In the genomic region with DNA sequence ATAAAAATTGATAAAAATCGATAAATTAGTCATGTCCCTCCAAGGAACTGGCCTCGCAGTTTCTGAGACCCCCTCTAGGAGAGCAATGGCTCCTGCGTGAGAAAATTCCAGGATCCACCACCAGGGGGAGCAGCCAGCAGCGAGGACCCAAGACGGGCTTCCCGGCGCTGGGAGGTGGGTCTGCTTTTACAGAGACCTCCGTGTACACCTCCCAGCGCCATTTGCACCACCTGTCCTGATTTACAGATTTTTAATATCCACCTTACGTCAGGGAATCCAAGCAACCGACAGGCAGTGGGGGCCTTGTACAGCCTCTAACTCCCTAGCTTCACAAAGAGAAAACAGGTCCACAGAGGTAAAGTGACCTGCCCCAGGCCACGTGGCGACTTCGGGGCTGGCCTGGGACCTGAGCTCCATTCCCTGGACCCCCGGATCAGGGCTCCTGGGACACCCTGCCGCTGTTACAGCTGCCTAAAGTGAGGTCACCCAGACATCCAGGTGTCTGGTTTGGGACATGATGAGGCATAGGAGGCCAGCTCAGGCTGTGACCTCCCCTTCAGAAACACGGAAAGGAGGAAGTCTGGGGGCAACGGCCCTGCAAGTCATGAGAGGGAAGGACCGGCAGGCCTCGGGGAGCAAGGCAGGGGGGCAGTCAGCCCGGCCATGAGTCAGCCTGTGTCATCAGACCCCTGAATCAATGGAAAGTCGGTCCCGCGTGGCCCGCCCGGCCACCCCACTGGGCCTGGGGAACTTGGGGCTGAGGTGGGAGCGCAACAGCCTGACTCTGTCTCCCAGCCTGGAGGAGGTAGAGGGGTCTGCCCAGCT, we compare ENCODE assay signal across 8 cellular contexts. TPM values are rescaled to one million over a fixed set of nuclear protein-coding genes. Genes with fewer than 3 reads are reported as not detected.
DNase-seq lines count a peak whose midpoint lies in the region; ATAC-seq and TF ChIP-seq lines count a peak whose summit lies in the region.

No MANE protein-coding gene starts in this region.

- H3K4me1 ChIP-seq in BE2C (no peaks in the 10 kb centered on the region), osteoblast (ENCODE audit: insufficient read depth, low read length) (peaks cover 7% of the 10 kb centered on the region), thyroid gland (peaks cover 4 to 6% of the 10 kb centered on the region in 2 donors)

- peak; percentile 97 for TF ChIP-seq CTCF in BE2C (IDR thresholded peaks at IDR 0.05; ENCODE audit: low read depth, low read length)
- peak; percentile 100 for TF ChIP-seq CTCF in HFFc6 (IDR thresholded peaks at IDR 0.05)
- peak; percentile 92 for TF ChIP-seq CTCF in foreskin fibroblast (IDR thresholded peaks at IDR 0.05; ENCODE audit: low read depth, low read length)
- TF ChIP-seq CTCF in osteoblast (IDR thresholded peaks at IDR 0.05; ENCODE audit: extremely low read depth, low read depth, low read length): peak; percentile 89
- peak; percentile 90 to 98 (median 95) for TF ChIP-seq CTCF in thyroid gland (IDR thresholded peaks at IDR 0.05)

- H3K27ac Mint-ChIP-seq in HFFc6: peak overlapping the region; percentile 48; the same call in 1 of the 2 replicates

- H3K27ac ChIP-seq in osteoblast (ENCODE audit: low read depth, low read length) (no peak overlapping the region), thyroid gland (no peak overlapping the region)

- peaks cover 6% of the 10 kb centered on the region for H3K4me1 Mint-ChIP-seq in HFFc6 (ENCODE audit: low read depth)

- 24 to 32% methylated on average over 18 to 26 of the region's 27 CpGs for WGBS in thyroid gland, 2 donors

- peak overlapping the region; percentile 81 for H3K4me2 ChIP-seq in osteoblast (ENCODE audit: insufficient read depth, low read length)

- intact Hi-C loops in thyroid gland (cut with DNase I): loop anchor here (2.0 kb wide), 1 partner anchor 124 kb away; the partner anchor contains the start of gene RNF215

- no peaks in the 10 kb centered on the region for H3K9me3 Mint-ChIP-seq in HFFc6

- peak overlapping the region; percentile 32 for H3K4me3 ChIP-seq in BE2C (ENCODE audit: low read depth, low read length)
- peak overlapping the region; percentile 24 for H3K4me3 ChIP-seq in foreskin fibroblast (ENCODE audit: low read depth in 1 of 2, low read length in 2 of 2)
- H3K4me3 ChIP-seq in osteoblast (ENCODE audit: insufficient read depth, low read length): peak overlapping the region; percentile 54
- no peak overlapping the region for H3K4me3 ChIP-seq in thyroid gland (replicated peaks in 1 of 3)

- H3K4me3 Mint-ChIP-seq in HFFc6: peak overlapping the region; percentile 69

- no peak for ATAC-seq in GM19351 (IDR thresholded peaks at IDR 0.05; ENCODE audit: unreplicated experiment)

- H3K27me3 Mint-ChIP-seq in HFFc6 (ENCODE audit: insufficient read depth): peaks cover 13% of the 10 kb centered on the region

- H4K20me1 ChIP-seq in osteoblast (ENCODE audit: insufficient read depth, low read length): no peaks in the 10 kb centered on the region

- H3K36me3 ChIP-seq in BE2C (no peaks in the 10 kb centered on the region), osteoblast (ENCODE audit: insufficient read depth, low read length) (no peaks in the 10 kb centered on the region), thyroid gland (no peaks in the 10 kb centered on the region)

- peak overlapping the region; percentile 88 for H2AFZ ChIP-seq in osteoblast (ENCODE audit: low read length)

- H3K79me2 ChIP-seq in osteoblast (ENCODE audit: insufficient read depth, low read length): no peaks in the 10 kb centered on the region

- H3K27me3 ChIP-seq in BE2C (no peaks in the 10 kb centered on the region), osteoblast (ENCODE audit: insufficient read depth, low read length) (no peaks in the 10 kb centered on the region), thyroid gland (no peaks in the 10 kb centered on the region)

- H3K9me3 ChIP-seq in BE2C: no peaks in the 10 kb centered on the region
- H3K9me3 ChIP-seq in osteoblast (ENCODE audit: low read depth, low read length): no peaks in the 10 kb centered on the region
- no peaks in the 10 kb centered on the region for H3K9me3 ChIP-seq in thyroid gland

- DNase-seq in BE2C: peak; percentile 87
- peak; percentile 22 for DNase-seq in HFFc6
- peak; percentile 65 for DNase-seq in RKO (ENCODE audit: low spot score)
- DNase-seq in activated T-helper 1 cell treated with anti-CD3 and anti-CD28 coated beads, Interleukin-2, amount 50 U/mL, for 16 hours (ENCODE audit: low read depth in 1 of 2, low spot score in 1 of 2): peak; percentile 66
- peak in 1 of 2 donors; percentile 76 for DNase-seq in foreskin fibroblast
- peak; percentile 93 for DNase-seq in osteoblast (ENCODE audit: insufficient read length, low spot score, missing footprints)
- DNase-seq in thyroid gland: peak; percentile 68 to 70

- TF ChIP-seq POLR2A in thyroid gland (IDR thresholded peaks at IDR 0.05): no peak

- no peaks in the 10 kb centered on the region for H3K36me3 Mint-ChIP-seq in HFFc6 (ENCODE audit: low read depth)

RNA-seq across cellular contexts. Expression of gene OSM, which starts 3.5 kb away (rescaled TPM):
- polyA plus RNA-seq in BE2C (2012; ENCODE audit: insufficient read depth, insufficient read length, low read depth): not detected
- total RNA-seq in HFFc6 (2021; fragmentation: NEBNext Ultra II Directional; extraction: Animal tissue kit (Norgen Biotek cat#: 25700)): not detected
- total RNA-seq in osteoblast (not detected in 2 replicates), thyroid gland (under 1 TPM in 1 of 4 donors, not detected in 3; 0.40 TPM)

RNA-seq across cellular contexts. Expression of gene LIF, which starts 16.6 kb away (rescaled TPM):
- 1.8 TPM for polyA plus RNA-seq in BE2C (2012; ENCODE audit: insufficient read depth, insufficient read length, low read depth)
- 1 to 10 TPM in 4 of 6 experiments, under 1 TPM in 2; 0.40 to 2.2 (median 1.1) TPM for total RNA-seq in HFFc6 (2021; fragmentation: NEBNext Ultra II Directional; extraction: Animal tissue kit (Norgen Biotek cat#: 25700))
- total RNA-seq in osteoblast (3.2 and 3.3 TPM in 2 replicates), thyroid gland (1 to 10 TPM in 3 of 4 donors, under 1 TPM in 1; 0.89 to 2.6 (median 2.2) TPM)

RNA-seq across cellular contexts. Expression of gene CASTOR1, which starts 26.2 kb away (rescaled TPM):
- 3.8 TPM for polyA plus RNA-seq in BE2C (2012; ENCODE audit: insufficient read depth, insufficient read length, low read depth)
- 1 to 10 TPM; 4.5 to 8.1 (median 5.7) TPM for total RNA-seq in HFFc6 (2021; fragmentation: NEBNext Ultra II Directional; extraction: Animal tissue kit (Norgen Biotek cat#: 25700))
- total RNA-seq in osteoblast (5.3 and 5.8 TPM in 2 replicates), thyroid gland (10 to 100 TPM; 16.5 to 36.0 (median 27.7) TPM)

Comparison
In these comparisons a context has a peak if more than half of its experiments do, and no peak if none do; other contexts are left out.
1. H3K4me3 ChIP-seq: peak in BE2C (single experiment), foreskin fibroblast (2 of 2) and osteoblast (single experiment); none in thyroid gland (0 of 3).
2. Peak in every context shown above with its lines, with median percentiles within 50 percentile points of each other: CTCF ChIP-seq.